In the genomic region with DNA sequence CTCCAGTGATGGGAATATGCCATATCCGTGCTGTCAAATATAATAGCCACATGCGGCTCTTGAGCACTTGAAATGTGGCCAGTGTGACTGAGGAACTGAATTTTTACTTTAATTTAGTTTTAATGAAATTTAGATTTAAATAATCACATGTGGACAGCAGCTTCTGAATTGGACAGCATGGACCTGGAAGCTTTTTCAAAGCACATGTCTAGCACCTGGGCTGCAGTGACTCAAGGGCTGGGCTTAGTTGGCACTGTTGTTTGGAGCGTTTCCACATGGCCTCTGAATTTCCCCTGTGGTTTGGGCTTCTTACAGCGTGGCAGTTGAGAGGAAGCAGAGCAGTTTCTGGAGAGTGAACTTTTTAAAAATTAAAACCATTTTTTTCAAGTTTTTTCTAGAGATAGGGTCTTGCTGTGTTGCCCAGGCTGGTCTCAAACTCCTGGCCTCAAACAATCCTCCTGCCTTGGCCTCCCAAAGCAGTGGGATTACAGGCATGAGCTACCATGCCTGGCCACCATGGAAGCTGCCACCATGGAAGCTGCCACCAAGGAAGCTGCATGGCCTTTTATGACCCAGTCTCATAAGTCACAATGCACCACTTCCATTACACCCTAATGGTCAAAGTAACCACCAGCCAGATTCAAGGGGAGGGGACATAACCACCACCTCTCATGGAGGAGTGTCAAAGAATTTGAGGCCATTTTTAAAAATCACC, we compare ENCODE assay signal across 9 cellular contexts. TPM values are rescaled to one million over a fixed set of nuclear protein-coding genes. Genes with fewer than 3 reads are reported as not detected.
DNase-seq lines count a peak whose midpoint lies in the region; ATAC-seq and TF ChIP-seq lines count a peak whose summit lies in the region.
"Had no signal": no experiment of that assay in that cellular context is flagged by ENCODE, and none has a peak within 500 bp of the region (broad histone marks: within the 10 kb centered on the region; RNA-seq: fewer than 3 reads in every experiment).

No MANE protein-coding gene starts in this region.

- H3K4me3 ChIP-seq in GM23338 (no peak overlapping the region), neural progenitor cell (no peak overlapping the region), smooth muscle cell (no peak overlapping the region)

- H3K27me3 ChIP-seq in GM23338 (ENCODE audit: insufficient read depth) = no peaks in the 10 kb centered on the region
- H3K27me3 ChIP-seq in neural progenitor cell = no peaks in the 10 kb centered on the region
- no peaks in the 10 kb centered on the region for H3K27me3 ChIP-seq in smooth muscle cell (ENCODE audit: low read depth)

- TF ChIP-seq CTCF in GM23338 (conservative IDR thresholded peaks at IDR 0.05; ENCODE audit: low read depth in 2 of 2) (no peak), neural progenitor cell (IDR thresholded peaks at IDR 0.05) (no peak), smooth muscle cell (IDR thresholded peaks at IDR 0.05; ENCODE audit: borderline replicate concordance, insufficient read depth, poor library complexity, severe bottlenecking) (no peak)

- no peaks in the 10 kb centered on the region for H3K36me3 ChIP-seq in GM23338 (ENCODE audit: insufficient read depth)
- H3K36me3 ChIP-seq in neural progenitor cell = no peaks in the 10 kb centered on the region
- no peaks in the 10 kb centered on the region for H3K36me3 ChIP-seq in smooth muscle cell (ENCODE audit: low read depth)

- H2AFZ ChIP-seq in GM23338 (0 out of 2 replicates have a peak overlapping the region, but pooled peaks have one; percentile 23), neural progenitor cell (replicated peaks) (no peak overlapping the region), smooth muscle cell (ENCODE audit: low read depth) (no peak overlapping the region)

- no peaks in the 10 kb centered on the region for H3K36me3 Mint-ChIP-seq in GM23338 (ENCODE audit: low read depth)
- H3K36me3 Mint-ChIP-seq in activated CD4-positive, alpha-beta T cell treated with anti-CD3 and anti-CD28 coated beads for 36 hours (ENCODE audit: low read depth) = no peaks in the 10 kb centered on the region
- no peaks in the 10 kb centered on the region for H3K36me3 Mint-ChIP-seq in neural progenitor cell

- intact Hi-C loops in activated CD4-positive, alpha-beta T cell treated with anti-CD3 and anti-CD28 coated beads for 36 hours (cut with DNase I, micrococcal nuclease) = no loop called here

- POLR2A ChIA-PET in activated CD4-positive, alpha-beta T cell treated with anti-CD3 and anti-CD28 coated beads for 36 hours (lab: Charles Lee) = interaction anchor here (0.6 kb wide), 1 partner anchor 46 kb away, joined by 3 read pairs; no protein-coding TSS in a partner anchor

- H3K4me2 ChIP-seq in GM23338 = no peak overlapping the region
- H3K4me2 ChIP-seq in neural progenitor cell = no peak overlapping the region
- H3K4me2 ChIP-seq in smooth muscle cell = no peak overlapping the region

- H3K79me2 ChIP-seq in GM23338 (replicated peaks; ENCODE audit: insufficient read depth) = no peaks in the 10 kb centered on the region
- peaks cover 15% of the 10 kb centered on the region for H3K79me2 ChIP-seq in neural progenitor cell (ENCODE audit: low read depth)
- no peaks in the 10 kb centered on the region for H3K79me2 ChIP-seq in smooth muscle cell (ENCODE audit: low read depth)

- ATAC-seq in GM23338 = no peak
- peak; percentile 80 for ATAC-seq in activated CD4-positive, alpha-beta T cell treated with anti-CD3 and anti-CD28 coated beads for 36 hours

- CTCF ChIA-PET in activated CD4-positive, alpha-beta T cell treated with anti-CD3 and anti-CD28 coated beads for 36 hours (lab: Charles Lee) = interaction anchor here (0.7 to 1.4 kb wide), 5 partner anchors 9 to 235 kb away, joined by 3 to 6 read pairs (median 4); no protein-coding TSS in a partner anchor

- H3K27ac ChIP-seq in GM23338 (ENCODE audit: low read depth) (no peak overlapping the region), neural progenitor cell (no peak overlapping the region), smooth muscle cell (ENCODE audit: low read depth) (no peak overlapping the region)

- peaks cover 9% of the 10 kb centered on the region; the same call in 1 of the 2 replicates for H3K4me1 ChIP-seq in GM23338 (ENCODE audit: insufficient read depth)
- peaks cover 11% of the 10 kb centered on the region for H3K4me1 ChIP-seq in neural progenitor cell
- H3K4me1 ChIP-seq in smooth muscle cell (ENCODE audit: low read depth) = peaks cover 7% of the 10 kb centered on the region

- H3F3A ChIP-seq in GM23338 (replicated peaks; ENCODE audit: low read depth) = no peaks in the 10 kb centered on the region
- H3F3A ChIP-seq in neural progenitor cell (ENCODE audit: low read depth) = peaks cover 15% of the 10 kb centered on the region
- H3F3A ChIP-seq in smooth muscle cell (ENCODE audit: low read depth) = peaks cover 7% of the 10 kb centered on the region

- 67% methylated on average over 4 of the region's 4 CpGs for WGBS in smooth muscle cell (ENCODE audit: low lambda C conversion rate)

- peaks cover 5% of the 10 kb centered on the region for H3K27me3 Mint-ChIP-seq in GM23338 (ENCODE audit: insufficient read depth, low read depth, poor library complexity)
- H3K27me3 Mint-ChIP-seq in activated CD4-positive, alpha-beta T cell treated with anti-CD3 and anti-CD28 coated beads for 36 hours = no peaks in the 10 kb centered on the region
- H3K27me3 Mint-ChIP-seq in neural progenitor cell (ENCODE audit: insufficient read depth, low read depth) = no peaks in the 10 kb centered on the region

- no peaks in the 10 kb centered on the region for H3K9me3 ChIP-seq in neural progenitor cell (ENCODE audit: low read depth)
- H3K9me3 ChIP-seq in smooth muscle cell (replicated peaks; ENCODE audit: low read depth) = no peaks in the 10 kb centered on the region

- H3K4me1 Mint-ChIP-seq in GM23338 (peaks cover 10% of the 10 kb centered on the region), neural progenitor cell (peaks cover 11% of the 10 kb centered on the region)
- peaks cover 40% of the 10 kb centered on the region for H3K4me1 Mint-ChIP-seq in activated CD4-positive, alpha-beta T cell treated with anti-CD3 and anti-CD28 coated beads for 36 hours

- H3K27ac Mint-ChIP-seq in GM23338 = no peak overlapping the region
- peak overlapping the region; percentile 25 for H3K27ac Mint-ChIP-seq in activated CD4-positive, alpha-beta T cell treated with anti-CD3 and anti-CD28 coated beads for 36 hours
- H3K27ac Mint-ChIP-seq in neural progenitor cell = no peak overlapping the region

- DNase-seq in GM23338 (ENCODE audit: low spot score) = no peak
- peak; percentile 74 for DNase-seq in activated CD4-positive, alpha-beta T cell treated with anti-CD3 and anti-CD28 coated beads for 36 hours
- peak; percentile 4 for DNase-seq in effector CD8-positive, alpha-beta T cell (lab: John Stamatoyannopoulos, UW)
- DNase-seq in stimulated activated CD4-positive, alpha-beta T cell treated with anti-CD3 and anti-CD28 coated beads, Interleukin-2, amount 100 ng/mL, for 24 hours = peak; percentile 45 to 48
- no peak for DNase-seq in neural progenitor cell (ENCODE audit: low spot score)
- no peak for DNase-seq in DMS79 treated with DMSO at 0.1 percent for 48 hours (lab: John Stamatoyannopoulos, UW)
- DNase-seq in smooth muscle cell (lab: John Stamatoyannopoulos, UW; ENCODE audit: unreplicated experiment) = no peak
- DNase-seq in NCI-H1105 (lab: John Stamatoyannopoulos, UW) = no peak
- DNase-seq: NCI-H82 had no signal

- no peaks in the 10 kb centered on the region for H3K9me3 Mint-ChIP-seq in GM23338
- H3K9me3 Mint-ChIP-seq in activated CD4-positive, alpha-beta T cell treated with anti-CD3 and anti-CD28 coated beads for 36 hours (ENCODE audit: low read depth) = no peaks in the 10 kb centered on the region
- no peaks in the 10 kb centered on the region for H3K9me3 Mint-ChIP-seq in neural progenitor cell

- no peaks in the 10 kb centered on the region for H3K9me2 ChIP-seq in GM23338 (ENCODE audit: insufficient read depth)

- no peak overlapping the region for H3K4me3 Mint-ChIP-seq in GM23338
- no peak overlapping the region for H3K4me3 Mint-ChIP-seq in activated CD4-positive, alpha-beta T cell treated with anti-CD3 and anti-CD28 coated beads for 36 hours
- no peak overlapping the region for H3K4me3 Mint-ChIP-seq in neural progenitor cell

- H4K20me1 ChIP-seq in GM23338 (replicated peaks; ENCODE audit: insufficient read depth) (no peaks in the 10 kb centered on the region), neural progenitor cell (ENCODE audit: low read depth) (no peaks in the 10 kb centered on the region), smooth muscle cell (ENCODE audit: low read depth) (no peaks in the 10 kb centered on the region)

- H3K9ac ChIP-seq in neural progenitor cell (no peak overlapping the region), smooth muscle cell (ENCODE audit: low read depth) (no peak overlapping the region)

TF ChIP-seq in GM23338, 12 proteins besides CTCF, POLR2A, EP300 and RAD21 (continues in another document):
- no peak for TF ChIP-seq STAT1 (IDR thresholded peaks at IDR 0.05; ENCODE audit: unreplicated experiment)

RNA-seq across cellular contexts. Expression of a gene that starts 6.7 kb away (rescaled TPM):
- 12.1 and 15.3 TPM in 2 replicates for total RNA-seq in GM23338 (2014; rRNA removed; shearing (Covaris generic))
- polyA plus RNA-seq in GM23338 (2016; fragmentation: Nextera tagmentation; extraction: Ambion mirVana) = 41.2 and 46.9 TPM in 2 replicates
- 10 to 100 TPM; 31.3 to 43.0 TPM for total RNA-seq in activated CD4-positive, alpha-beta T cell treated with anti-CD3 and anti-CD28 coated beads for 36 hours
- total RNA-seq in neural progenitor cell (ENCODE audit: low replicate concordance) = 13.6 and 18.2 TPM in 2 replicates
- total RNA-seq in smooth muscle cell = 39.8 and 46.8 TPM in 2 replicates
- polyA plus RNA-seq in smooth muscle cell = 29.1 and 29.3 TPM in 2 replicates

RNA-seq across cellular contexts. Expression of a gene that starts 37.5 kb away (rescaled TPM):
- total RNA-seq in GM23338 (2014; rRNA removed; shearing (Covaris generic)) = not detected in 2 replicates
- polyA plus RNA-seq in GM23338 (2016; fragmentation: Nextera tagmentation; extraction: Ambion mirVana) (not detected in 2 replicates), smooth muscle cell (not detected in 2 replicates)
- total RNA-seq in activated CD4-positive, alpha-beta T cell treated with anti-CD3 and anti-CD28 coated beads for 36 hours = not detected
- total RNA-seq in neural progenitor cell (ENCODE audit: low replicate concordance) (not detected in 2 replicates), smooth muscle cell (not detected in 2 replicates)

Comparison
In these comparisons a context has a peak if more than half of its experiments do, and no peak if none do; other contexts are left out.
1. DNase-seq: peak in activated CD4-positive, alpha-beta T cell treated with anti-CD3 and anti-CD28 coated beads for 36 hours (single experiment), effector CD8-positive, alpha-beta T cell (single experiment) and stimulated activated CD4-positive, alpha-beta T cell treated with anti-CD3 and anti-CD28 coated beads, Interleukin-2, amount 100 ng/mL, for 24 hours (2 of 2); none in GM23338 (single experiment), neural progenitor cell (single experiment), DMS79 treated with DMSO at 0.1 percent for 48 hours (single experiment), smooth muscle cell (single experiment) and NCI-H1105 (single experiment).